18 cellular contexts compared by ENCODE assay signal in the genomic region with DNA sequence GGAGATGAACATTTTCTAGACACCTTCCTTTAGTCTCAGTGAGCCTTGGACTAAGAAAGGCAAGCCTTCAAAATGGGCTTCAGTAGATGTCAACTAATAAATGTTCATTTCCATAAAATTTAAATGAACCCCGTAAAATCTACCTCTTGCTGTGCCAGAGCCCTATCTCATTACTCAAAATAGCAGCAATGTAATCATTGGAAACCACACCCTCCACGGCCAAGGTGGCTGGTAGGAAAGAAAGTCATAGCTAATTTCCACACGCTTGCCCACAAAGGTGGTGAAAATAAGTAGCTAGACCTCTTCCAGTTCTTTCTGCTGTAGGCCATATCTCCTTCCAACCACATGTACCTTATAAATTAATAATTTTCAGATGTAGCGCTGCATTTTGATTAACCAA.
"Had no signal": no experiment of that assay in that cellular context is flagged by ENCODE, and none has a peak within 500 bp of the region (broad histone marks: within the 10 kb centered on the region; RNA-seq: fewer than 3 reads in every experiment).

No MANE protein-coding gene starts in this region.

- H3K4me1 ChIP-seq: colonic mucosa, transverse colon had no signal

- H3K4me3 Mint-ChIP-seq: naive thymus-derived CD4-positive, alpha-beta T cell; stimulated activated naive B cell treated with anti-CD40 and anti-IgM and Interleukin-4, amounts not matched to agents 10 μg/mL and 1 μg/mL and 100 μg/mL, for 72 hours had no signal

- DNase-seq: colonic mucosa; dermis blood vessel endothelial cell; heart right ventricle; hypothalamus; kidney glomerular epithelial cell; mesendoderm; naive thymus-derived CD4-positive, alpha-beta T cell; posterior cingulate gyrus; stimulated activated CD4-positive, alpha-beta T cell treated with anti-CD3 and anti-CD28 coated beads, Interleukin-2, amount 100 ng/mL, for 24 hours; stimulated activated CD4-positive, alpha-beta T cell treated with anti-CD3 and anti-CD28 coated beads, Interleukin-4, amount 100 ng/mL, for 4 hours; stimulated activated naive B cell treated with anti-CD40 and anti-IgM and Interleukin-4, amounts not matched to agents 10 μg/mL and 1 μg/mL and 100 μg/mL, for 72 hours; stomach; substantia nigra; transverse colon had no signal

- ATAC-seq: heart right ventricle; naive thymus-derived CD4-positive, alpha-beta T cell; sciatic nerve; stimulated activated naive B cell treated with anti-CD40 and anti-IgM and Interleukin-4, amounts not matched to agents 10 μg/mL and 1 μg/mL and 100 μg/mL, for 72 hours had no signal

- FAIRE-seq: frontal cortex, islet of Langerhans had no signal

- H3K27ac ChIP-seq: colonic mucosa, heart right ventricle, stomach, thoracic aorta, transverse colon had no signal

- H3K4me3 ChIP-seq: colonic mucosa, heart right ventricle, stomach, thoracic aorta, transverse colon had no signal

- H3K27ac Mint-ChIP-seq: naive thymus-derived CD4-positive, alpha-beta T cell; stimulated activated naive B cell treated with anti-CD40 and anti-IgM and Interleukin-4, amounts not matched to agents 10 μg/mL and 1 μg/mL and 100 μg/mL, for 72 hours had no signal

- H3K36me3 ChIP-seq: colonic mucosa, heart right ventricle, stomach, thoracic aorta, transverse colon had no signal

- H3K9me3 ChIP-seq: colonic mucosa, heart right ventricle, stomach, thoracic aorta, transverse colon had no signal

- H3K27me3 ChIP-seq: colonic mucosa, stomach, transverse colon had no signal

- H3K9me3 Mint-ChIP-seq: naive thymus-derived CD4-positive, alpha-beta T cell; stimulated activated naive B cell treated with anti-CD40 and anti-IgM and Interleukin-4, amounts not matched to agents 10 μg/mL and 1 μg/mL and 100 μg/mL, for 72 hours had no signal

- H3K36me3 Mint-ChIP-seq: stimulated activated naive B cell treated with anti-CD40 and anti-IgM and Interleukin-4, amounts not matched to agents 10 μg/mL and 1 μg/mL and 100 μg/mL, for 72 hours had no signal
